8 cellular contexts compared by ENCODE assay signal in genomic region chr5:97044057-97044456, GRCh38.
DNase-seq lines count a peak whose midpoint lies in the region; ATAC-seq and TF ChIP-seq lines count a peak whose summit lies in the region.
"Had no signal": no experiment of that assay in that cellular context is flagged by ENCODE, and none has a peak within 500 bp of the region (broad histone marks: within the 10 kb centered on the region; RNA-seq: fewer than 3 reads in every experiment).

No MANE protein-coding gene starts in this region.

- no peaks in the 10 kb centered on the region for H4K20me1 ChIP-seq in smooth muscle cell (ENCODE audit: low read depth)

- intact Hi-C loops in left ventricle myocardium superior (cut with micrococcal nuclease), result loop anchor here (10.0 kb wide), 1 partner anchor 101 kb away; the partner anchor contains the start of gene LIX1

- H3K4me2 ChIP-seq in smooth muscle cell, result no peak overlapping the region

- H3K4me1 ChIP-seq in smooth muscle cell (ENCODE audit: low read depth), result peaks cover 3% of the 10 kb centered on the region

- in situ Hi-C loops in GM13977 (cut with MboI; ENCODE audit: low pct_unique_long_range_greater_than_20kb, low sequenced_read_pairs, unreplicated experiment), result no loop called here

- H3K4me3 ChIP-seq in smooth muscle cell, result no peak overlapping the region

- no peak overlapping the region for H3K27ac ChIP-seq in smooth muscle cell (ENCODE audit: low read depth)

- no peaks in the 10 kb centered on the region for H3K9me3 ChIP-seq in smooth muscle cell (replicated peaks; ENCODE audit: low read depth)

- no peak overlapping the region for H3K9ac ChIP-seq in smooth muscle cell (ENCODE audit: low read depth)

- no peaks in the 10 kb centered on the region for H3K79me2 ChIP-seq in smooth muscle cell (ENCODE audit: low read depth)

- H3F3A ChIP-seq in smooth muscle cell (ENCODE audit: low read depth), result no peaks in the 10 kb centered on the region

- no peak overlapping the region for H2AFZ ChIP-seq in smooth muscle cell (ENCODE audit: low read depth)

- peak; percentile 88 for ATAC-seq in SK-N-SH treated with all-trans-retinoic acid at 6 μM for 48 hours
- ATAC-seq in left ventricle myocardium superior, result peak; percentile 79
- no peak for ATAC-seq in HG03039 (IDR thresholded peaks at IDR 0.05; ENCODE audit: unreplicated experiment)

- DNase-seq in GM13977 (ENCODE audit: low spot score) (no peak), left ventricle myocardium superior (peak; percentile 40), smooth muscle cell (lab: John Stamatoyannopoulos, UW; ENCODE audit: unreplicated experiment) (no peak), SKM-1 treated with dmso at 0.1 percent for 144 hours (lab: John Stamatoyannopoulos, UW; ENCODE audit: unreplicated experiment) (no peak), hepatic stellate cell (ENCODE audit: low spot score) (no peak)
- DNase-seq: NCI-H1436 had no signal

- TF ChIP-seq CTCF in GM13977 (IDR thresholded peaks at IDR 0.05; ENCODE audit: extremely low read depth, insufficient read depth, missing control alignments), result peak; percentile 27
- TF ChIP-seq CTCF in smooth muscle cell (IDR thresholded peaks at IDR 0.05; ENCODE audit: borderline replicate concordance, insufficient read depth, poor library complexity, severe bottlenecking), result peak; percentile 32

- no peaks in the 10 kb centered on the region for H3K36me3 ChIP-seq in smooth muscle cell (ENCODE audit: low read depth)

- no peaks in the 10 kb centered on the region for H3K27me3 ChIP-seq in smooth muscle cell (ENCODE audit: low read depth)

- 38% methylated on average over 2 of the region's 2 CpGs for WGBS in smooth muscle cell (ENCODE audit: low lambda C conversion rate)

TF ChIP-seq in SK-N-SH treated with all-trans-retinoic acid at 6 μM for 48 hours, 23 proteins besides CTCF, POLR2A, EP300 and RAD21:
- no peak for TF ChIP-seq TOX (CRISPR knock-in tag; IDR thresholded peaks at IDR 0.05; ENCODE audit: borderline replicate concordance)
- no peak for TF ChIP-seq ZNF70 (CRISPR knock-in tag; IDR thresholded peaks at IDR 0.05)
- no peak for TF ChIP-seq ZNF8 (CRISPR knock-in tag; IDR thresholded peaks at IDR 0.05)
- no peak for TF ChIP-seq ARNTL (CRISPR knock-in tag; IDR thresholded peaks at IDR 0.05; ENCODE audit: borderline replicate concordance, low read depth)
- TF ChIP-seq ZNF565 (CRISPR knock-in tag; conservative IDR thresholded peaks at IDR 0.05; ENCODE audit: low read depth), result no peak
- TF ChIP-seq, protein P1, sequence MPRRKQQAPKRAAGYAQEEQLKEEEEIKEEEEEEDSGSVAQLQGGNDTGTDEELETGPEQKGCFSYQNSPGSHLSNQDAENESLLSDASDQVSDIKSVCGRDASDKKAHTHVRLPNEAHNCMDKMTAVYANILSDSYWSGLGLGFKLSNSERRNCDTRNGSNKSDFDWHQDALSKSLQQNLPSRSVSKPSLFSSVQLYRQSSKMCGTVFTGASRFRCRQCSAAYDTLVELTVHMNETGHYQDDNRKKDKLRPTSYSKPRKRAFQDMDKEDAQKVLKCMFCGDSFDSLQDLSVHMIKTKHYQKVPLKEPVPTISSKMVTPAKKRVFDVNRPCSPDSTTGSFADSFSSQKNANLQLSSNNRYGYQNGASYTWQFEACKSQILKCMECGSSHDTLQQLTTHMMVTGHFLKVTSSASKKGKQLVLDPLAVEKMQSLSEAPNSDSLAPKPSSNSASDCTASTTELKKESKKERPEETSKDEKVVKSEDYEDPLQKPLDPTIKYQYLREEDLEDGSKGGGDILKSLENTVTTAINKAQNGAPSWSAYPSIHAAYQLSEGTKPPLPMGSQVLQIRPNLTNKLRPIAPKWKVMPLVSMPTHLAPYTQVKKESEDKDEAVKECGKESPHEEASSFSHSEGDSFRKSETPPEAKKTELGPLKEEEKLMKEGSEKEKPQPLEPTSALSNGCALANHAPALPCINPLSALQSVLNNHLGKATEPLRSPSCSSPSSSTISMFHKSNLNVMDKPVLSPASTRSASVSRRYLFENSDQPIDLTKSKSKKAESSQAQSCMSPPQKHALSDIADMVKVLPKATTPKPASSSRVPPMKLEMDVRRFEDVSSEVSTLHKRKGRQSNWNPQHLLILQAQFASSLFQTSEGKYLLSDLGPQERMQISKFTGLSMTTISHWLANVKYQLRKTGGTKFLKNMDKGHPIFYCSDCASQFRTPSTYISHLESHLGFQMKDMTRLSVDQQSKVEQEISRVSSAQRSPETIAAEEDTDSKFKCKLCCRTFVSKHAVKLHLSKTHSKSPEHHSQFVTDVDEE (CRISPR knock-in tag; IDR thresholded peaks at IDR 0.05), result no peak
- no peak for TF ChIP-seq PPARA (CRISPR knock-in tag; IDR thresholded peaks at IDR 0.05; ENCODE audit: borderline replicate concordance)
- TF ChIP-seq SNAI2 (CRISPR knock-in tag; IDR thresholded peaks at IDR 0.05), result no peak
- TF ChIP-seq TCF4 (CRISPR knock-in tag; IDR thresholded peaks at IDR 0.05; ENCODE audit: borderline replicate concordance), result no peak
TF ChIP-seq in SK-N-SH treated with all-trans-retinoic acid at 6 μM for 48 hours: peak in this region for 0.
